ENCODE assay signal across 25 cellular contexts in genomic region chrX:148794350-148794749, GRCh38.
DNase-seq lines count a peak whose midpoint lies in the region; FAIRE-seq and TF ChIP-seq lines count a peak whose summit lies in the region.
"Had no signal": no experiment of that assay in that cellular context is flagged by ENCODE, and none has a peak within 500 bp of the region (broad histone marks: within the 10 kb centered on the region; RNA-seq: fewer than 3 reads in every experiment).

No MANE protein-coding gene starts in this region.

- H3K4me3 ChIP-seq in GM12865 (ENCODE audit: low read depth, low read length) = no peak overlapping the region
- no peak overlapping the region for H3K4me3 ChIP-seq in astrocyte (ENCODE audit: insufficient read depth, low read depth, low read length)
- H3K4me3 ChIP-seq: A549; BLaER1 treated with 17β-estradiol and CSF1 and Interleukin-3, amounts not matched to agents 10 nM and 100 nM; GM23248 had no signal

- DNase-seq in GM12865 (ENCODE audit: low read depth) (peak; percentile 39), GM19239 (ENCODE audit: insufficient read length, low spot score) (no peak), astrocyte (ENCODE audit: low read depth) (no peak), cerebellar nuclear complex (lab: John Stamatoyannopoulos, UW) (no peak), NCI-H1694 treated with DMSO at 0.1 percent for 48 hours (lab: John Stamatoyannopoulos, UW) (no peak), epidermal melanocyte (ENCODE audit: insufficient read length, low spot score) (no peak)
- DNase-seq: 8988T; ACHN; AML-193; BE2C; CD4-positive, alpha-beta T cell; CD8-positive, alpha-beta memory T cell; DMS 273 treated with DMSO at 0.1 percent for 48 hours; DMS79; EL; GDM1; GM23248; H7; HCEC 1CT had no signal

- H3K9me3 ChIP-seq in astrocyte (ENCODE audit: insufficient read depth, low read depth, low read length) = no peaks in the 10 kb centered on the region
- H3K9me3 ChIP-seq: A549, BE2C had no signal

- H3K4me1 Mint-ChIP-seq in astrocyte (ENCODE audit: low read depth, unreplicated experiment) = no peaks in the 10 kb centered on the region
- H3K4me1 Mint-ChIP-seq: CD14-positive monocyte; CD8-positive, alpha-beta memory T cell had no signal

- H3K4me1 ChIP-seq in astrocyte (ENCODE audit: insufficient read depth, low read length) = no peaks in the 10 kb centered on the region
- H3K4me1 ChIP-seq: A549, BE2C had no signal

- FAIRE-seq in GM19239 (lab: Jason Lieb, UNC) (peak; percentile 14), astrocyte (lab: Jason Lieb, UNC) (peak; percentile 82)
- FAIRE-seq: A549, D721Med, GM18507, H1 had no signal

- no peaks in the 10 kb centered on the region for H3K27me3 ChIP-seq in astrocyte (ENCODE audit: insufficient read depth, low read length)
- H3K27me3 ChIP-seq: BE2C; BLaER1 treated with 17β-estradiol and CSF1 and Interleukin-3, amounts not matched to agents 10 nM and 100 nM had no signal

- H3K79me2 ChIP-seq in astrocyte (ENCODE audit: insufficient read depth, low read length) = no peaks in the 10 kb centered on the region

- H3K4me2 ChIP-seq in astrocyte (ENCODE audit: low read length) = no peak overlapping the region
- H3K4me2 ChIP-seq: A549; BLaER1 treated with 17β-estradiol and CSF1 and Interleukin-3, amounts not matched to agents 10 nM and 100 nM had no signal

- H3K27me3 Mint-ChIP-seq in astrocyte (ENCODE audit: low read depth, unreplicated experiment) = no peaks in the 10 kb centered on the region
- H3K27me3 Mint-ChIP-seq: CD4-positive, alpha-beta T cell; CD8-positive, alpha-beta memory T cell had no signal

- no peaks in the 10 kb centered on the region for H4K20me1 ChIP-seq in astrocyte (ENCODE audit: insufficient read depth, low read length)

- H3K27ac Mint-ChIP-seq in astrocyte (ENCODE audit: unreplicated experiment) = no peak overlapping the region
- H3K27ac Mint-ChIP-seq: CD14-positive monocyte; CD4-positive, alpha-beta T cell; CD8-positive, alpha-beta memory T cell had no signal

- H3K36me3 Mint-ChIP-seq in astrocyte (ENCODE audit: low read depth, unreplicated experiment) = no peaks in the 10 kb centered on the region
- H3K36me3 Mint-ChIP-seq: CD14-positive monocyte; CD8-positive, alpha-beta memory T cell had no signal

- no peaks in the 10 kb centered on the region for H3K9me3 Mint-ChIP-seq in astrocyte (ENCODE audit: unreplicated experiment)
- H3K9me3 Mint-ChIP-seq: CD4-positive, alpha-beta T cell; CD8-positive, alpha-beta memory T cell had no signal

- H2AFZ ChIP-seq in astrocyte (ENCODE audit: low read depth, low read length) = no peak overlapping the region
- H2AFZ ChIP-seq: GM23248 had no signal

- no peak overlapping the region for H3K9ac ChIP-seq in astrocyte (ENCODE audit: low read length)
- H3K9ac ChIP-seq: BLaER1 treated with 17β-estradiol and CSF1 and Interleukin-3, amounts not matched to agents 10 nM and 100 nM; GM23248 had no signal

- H3K36me3 ChIP-seq in astrocyte (ENCODE audit: insufficient read depth, low read length) = no peaks in the 10 kb centered on the region
- H3K36me3 ChIP-seq: BE2C had no signal

- TF ChIP-seq CTCF in GM12865 (IDR thresholded peaks at IDR 0.05; ENCODE audit: insufficient read depth, low read depth, low read length, missing control alignments) (no peak), astrocyte (IDR thresholded peaks at IDR 0.05; ENCODE audit: insufficient read depth, low read depth, low read length) (no peak)

- H3K27ac ChIP-seq in astrocyte (ENCODE audit: low read depth, low read length) = no peak overlapping the region
- H3K27ac ChIP-seq: A549; BLaER1 treated with 17β-estradiol and CSF1 and Interleukin-3, amounts not matched to agents 10 nM and 100 nM; GM23248 had no signal

- no peak overlapping the region for H3K4me3 Mint-ChIP-seq in astrocyte (ENCODE audit: unreplicated experiment)
- H3K4me3 Mint-ChIP-seq: CD14-positive monocyte; CD4-positive, alpha-beta T cell; CD8-positive, alpha-beta memory T cell had no signal
